In genomic region chr20:51326241-51326819, GRCh38 we compare ENCODE assay signal across 9 cellular contexts.
DNase-seq lines count a peak whose midpoint lies in the region; ATAC-seq and TF ChIP-seq lines count a peak whose summit lies in the region.
"Had no signal": no experiment of that assay in that cellular context is flagged by ENCODE, and none has a peak within 500 bp of the region (broad histone marks: within the 10 kb centered on the region; RNA-seq: fewer than 3 reads in every experiment).

No MANE protein-coding gene starts in this region.

- H3K9me3 Mint-ChIP-seq in CD4-positive, alpha-beta T cell, result no peaks in the 10 kb centered on the region
- peaks cover 5% of the 10 kb centered on the region for H3K9me3 Mint-ChIP-seq in nephron

- no peak overlapping the region for H3K27ac Mint-ChIP-seq in CD4-positive, alpha-beta T cell
- no peak overlapping the region for H3K27ac Mint-ChIP-seq in nephron

- H3K36me3 Mint-ChIP-seq in CD4-positive, alpha-beta T cell (ENCODE audit: low read depth), result no peaks in the 10 kb centered on the region
- H3K36me3 Mint-ChIP-seq in nephron (ENCODE audit: low read depth), result no peaks in the 10 kb centered on the region

- POLR2A ChIA-PET in CD4-positive, alpha-beta T cell (lab: Charles Lee), result interaction anchor here (0.6 to 0.7 kb wide), 2 partner anchors 98 to 339 kb away, joined by 3 read pairs; no protein-coding TSS in a partner anchor

- peak; percentile 13 to 44 (median 30) for DNase-seq in CD4-positive, alpha-beta T cell
- peak; percentile 46 for DNase-seq in HT1080 (ENCODE audit: low read depth)
- peak; percentile 33 for DNase-seq in UCSD-AML1 (lab: John Stamatoyannopoulos, UW; ENCODE audit: unreplicated experiment)
- peak; percentile 36 to 70 for DNase-seq in dermis microvascular lymphatic vessel endothelial cell (ENCODE audit: low read depth in 2 of 2)
- DNase-seq in NCI-H748 treated with DMSO at 0.1 percent for 48 hours (lab: John Stamatoyannopoulos, UW), result no peak
- DNase-seq in cerebellar nuclear complex (lab: John Stamatoyannopoulos, UW), result no peak
- DNase-seq in cortex of kidney (lab: John Stamatoyannopoulos, UW), result no peak
- DNase-seq: left cardiac atrium had no signal

- intact Hi-C loops in CD4-positive, alpha-beta T cell (cut with DNase I, micrococcal nuclease), result loop anchor here (1.0 kb wide), 1 partner anchor 339 kb away; no protein-coding TSS in a partner anchor

- no peaks in the 10 kb centered on the region for H3K4me1 Mint-ChIP-seq in CD4-positive, alpha-beta T cell (ENCODE audit: low read depth)
- H3K4me1 Mint-ChIP-seq in nephron, result no peaks in the 10 kb centered on the region

- no peaks in the 10 kb centered on the region for H3K9me3 ChIP-seq in CD4-positive, alpha-beta T cell (ENCODE audit: control insufficient read depth, low read length)

- CTCF ChIA-PET in CD4-positive, alpha-beta T cell (lab: Charles Lee), result interaction anchor here (0.6 to 2.6 kb wide), 6 partner anchors 18 to 536 kb away, joined by 3 to 9 read pairs (median 6); partner anchors contain the start of gene BCAS4

- no peak overlapping the region for H3K4me3 Mint-ChIP-seq in CD4-positive, alpha-beta T cell
- no peak overlapping the region for H3K4me3 Mint-ChIP-seq in nephron

- peaks cover 4% of the 10 kb centered on the region for H3K27me3 Mint-ChIP-seq in CD4-positive, alpha-beta T cell
- H3K27me3 Mint-ChIP-seq in nephron (ENCODE audit: low read depth), result peaks cover 8% of the 10 kb centered on the region

- H3K27me3 ChIP-seq in CD4-positive, alpha-beta T cell (ENCODE audit: control insufficient read depth, insufficient read depth, low read length), result no peaks in the 10 kb centered on the region

- ATAC-seq in CD4-positive, alpha-beta T cell (ENCODE audit: poor library complexity), result peak; percentile 39

- TF ChIP-seq CTCF in CD4-positive, alpha-beta T cell (IDR thresholded peaks at IDR 0.05), result peak; percentile 81
- TF ChIP-seq CTCF in nephron (IDR thresholded peaks at IDR 0.05; ENCODE audit: unreplicated experiment in 3 of 3), result peak; percentile 48 to 52 (median 49)

- no peak overlapping the region for H3K27ac ChIP-seq in CD4-positive, alpha-beta T cell (ENCODE audit: low read depth, low read length)

Comparison
In these comparisons a context has a peak if more than half of its experiments do, and no peak if none do; other contexts are left out.
1. DNase-seq: peak in CD4-positive, alpha-beta T cell (10 of 10), HT1080 (single experiment), UCSD-AML1 (single experiment) and dermis microvascular lymphatic vessel endothelial cell (2 of 2); none in NCI-H748 treated with DMSO at 0.1 percent for 48 hours (single experiment), cerebellar nuclear complex (0 of 2) and cortex of kidney (single experiment).